15 cellular contexts compared by ENCODE assay signal in genomic region chr15:72281713-72282112, GRCh38.
"Had no signal": no experiment of that assay in that cellular context is flagged by ENCODE, and none has a peak within 500 bp of the region (broad histone marks: within the 10 kb centered on the region; RNA-seq: fewer than 3 reads in every experiment).

No MANE protein-coding gene starts in this region.

- FAIRE-seq: kidney had no signal

- ATAC-seq: activated CD4-positive, CD25-positive, alpha-beta regulatory T cell treated with anti-CD3 and anti-CD28 coated beads, Interleukin-2, amount 50 U/mL, for 24 hours; left ventricle myocardium superior; natural killer cell had no signal

- DNase-seq: activated CD4-positive, alpha-beta T cell treated with anti-CD3 and anti-CD28 coated beads, Interleukin-2, amount 50 U/mL, for 1 hour; activated CD8-positive, alpha-beta memory T cell treated with anti-CD3 and anti-CD28 coated beads for 24 hours; activated naive CD8-positive, alpha-beta T cell treated with anti-CD3 and anti-CD28 coated beads for 36 hours; cortex of kidney; effector CD4-positive, alpha-beta T cell; hypothalamus; kidney; left ventricle myocardium superior; mesendoderm; natural killer cell; retina; stimulated activated CD4-positive, alpha-beta T cell treated with anti-CD3 and anti-CD28 coated beads, Interleukin-2, amount 100 ng/mL, for 48 hours; stimulated activated naive B cell treated with anti-CD40 and anti-IgM and Interleukin-4, amounts not matched to agents 10 μg/mL and 1 μg/mL and 100 μg/mL, for 72 hours; thyroid gland had no signal
